In genomic region chr11:134552749-134553148, GRCh38 we compare ENCODE assay signal across 7 cellular contexts.
"Had no signal": no experiment of that assay in that cellular context is flagged by ENCODE, and none has a peak within 500 bp of the region (broad histone marks: within the 10 kb centered on the region; RNA-seq: fewer than 3 reads in every experiment).

No MANE protein-coding gene starts in this region.

- H3K4me2 ChIP-seq: GM23338 had no signal

- FAIRE-seq: H1, H54 had no signal

- ATAC-seq: GM23338 had no signal

- H3K27ac ChIP-seq: HL-60 had no signal

- DNase-seq: H9, HCEC 1CT, KG1 had no signal

- H2AFZ ChIP-seq: GM23338 had no signal

- H3K4me3 ChIP-seq: GM23338 had no signal
